In genomic region chrX:105483011-105483410, GRCh38 we compare ENCODE assay signal across 24 cellular contexts.
A peak's percentile ranks its signal among the peaks of the same experiment; 100 is the strongest.
DNase-seq lines count a peak whose midpoint lies in the region; ATAC-seq and TF ChIP-seq lines count a peak whose summit lies in the region.
"Had no signal": no experiment of that assay in that cellular context is flagged by ENCODE, and none has a peak within 500 bp of the region (broad histone marks: within the 10 kb centered on the region; RNA-seq: fewer than 3 reads in every experiment).

No MANE protein-coding gene starts in this region.

- H2BK5ac ChIP-seq in mesenchymal stem cell (ENCODE audit: low read depth, low read length, poor library complexity, severe bottlenecking): no peak overlapping the region

- H3K4ac ChIP-seq in mesenchymal stem cell (ENCODE audit: low read depth in 1 of 2, low read length in 2 of 2): no peak overlapping the region

- no peaks in the 10 kb centered on the region for H3K27me3 Mint-ChIP-seq in activated T-helper 1 cell treated with anti-CD3 and anti-CD28 coated beads, Interleukin-12 subunit alpha, Interleukin-12 subunit beta, Interleukin-2, Interleukin-4 antibody, amounts not matched to agents 30 ng/mL and 10 ng/mL and 1 ng/mL, durations not matched to agents 14 hours and 24 hours and 36 hours (ENCODE audit: insufficient read depth)
- H3K27me3 Mint-ChIP-seq: stimulated activated naive B cell treated with anti-CD40 and anti-IgM and Interleukin-4, amounts not matched to agents 10 μg/mL and 1 μg/mL and 100 μg/mL, for 72 hours had no signal

- H2BK15ac ChIP-seq in mesenchymal stem cell (ENCODE audit: low read depth, poor library complexity, severe bottlenecking): no peak overlapping the region

- H3K79me2 ChIP-seq in fibroblast of lung (ENCODE audit: control insufficient read depth, insufficient read depth, low read length): no peaks in the 10 kb centered on the region

- no peak for TF ChIP-seq CTCF in fibroblast of lung (conservative IDR thresholded peaks at IDR 0.05 in 1 of 2, IDR thresholded peaks at IDR 0.05 in 1 of 2; ENCODE audit: low read depth in 1 of 2, low read length in 2 of 2)

- no peak overlapping the region for H2BK12ac ChIP-seq in mesenchymal stem cell (ENCODE audit: low read length in 2 of 2)

- no peaks in the 10 kb centered on the region for H3K4me1 ChIP-seq in adipocyte (ENCODE audit: control insufficient read depth, insufficient read depth, low read length)
- no peaks in the 10 kb centered on the region for H3K4me1 ChIP-seq in fibroblast of lung (ENCODE audit: control insufficient read depth, extremely low read depth, insufficient read depth, low read length)
- H3K4me1 ChIP-seq in mesenchymal stem cell (ENCODE audit: control insufficient read depth, insufficient read depth, low read depth, low read length): no peaks in the 10 kb centered on the region
- H3K4me1 ChIP-seq: left ventricle myocardium inferior, testis had no signal

- H3K4me1 Mint-ChIP-seq in activated T-helper 1 cell treated with anti-CD3 and anti-CD28 coated beads, Interleukin-12 subunit alpha, Interleukin-12 subunit beta, Interleukin-2, Interleukin-4 antibody, amounts not matched to agents 30 ng/mL and 10 ng/mL and 1 ng/mL, durations not matched to agents 14 hours and 24 hours and 36 hours (ENCODE audit: low read depth): no peaks in the 10 kb centered on the region
- H3K4me1 Mint-ChIP-seq: stimulated activated naive B cell treated with anti-CD40 and anti-IgM and Interleukin-4, amounts not matched to agents 10 μg/mL and 1 μg/mL and 100 μg/mL, for 72 hours had no signal

- H4K20me1 ChIP-seq in fibroblast of lung (ENCODE audit: control insufficient read depth, extremely low read depth, insufficient read depth, low read length): no peaks in the 10 kb centered on the region

- H3K4me2 ChIP-seq in fibroblast of lung (ENCODE audit: extremely low read depth, insufficient read depth, low read length): no peak overlapping the region
- H3K4me2 ChIP-seq in mesenchymal stem cell (ENCODE audit: low read length, poor library complexity, severe bottlenecking): no peak overlapping the region
- H3K4me2 ChIP-seq: smooth muscle cell had no signal

- in situ Hi-C loops in G401 (cut with HindIII; ENCODE audit: low sequenced_read_pairs): no loop called here

- ATAC-seq in HG03342 (IDR thresholded peaks at IDR 0.05; ENCODE audit: unreplicated experiment): no peak
- ATAC-seq: esophagus mucosa; K562; mucosa of descending colon; stimulated activated naive B cell treated with anti-CD40 and anti-IgM and Interleukin-4, amounts not matched to agents 10 μg/mL and 1 μg/mL and 100 μg/mL, for 72 hours had no signal

- peak; percentile 79 for DNase-seq in HCEC 1CT
- DNase-seq in adipocyte (ENCODE audit: low read depth): peak; percentile 64
- DNase-seq in fibroblast of lung (ENCODE audit: low read depth in 2 of 2): peak; percentile 47 to 60
- peak; percentile 41 for DNase-seq in mesenchymal stem cell
- no peak for DNase-seq in NAMALWA (ENCODE audit: low spot score)
- no peak for DNase-seq in G401 (ENCODE audit: low spot score)
- no peak for DNase-seq in activated T-helper 1 cell treated with anti-CD3 and anti-CD28 coated beads, Interleukin-12 subunit alpha, Interleukin-12 subunit beta, Interleukin-2, Interleukin-4 antibody, amounts not matched to agents 30 ng/mL and 10 ng/mL and 1 ng/mL, durations not matched to agents 14 hours and 24 hours and 36 hours (ENCODE audit: low spot score)
- DNase-seq: activated CD4-positive, alpha-beta T cell treated with anti-CD3 and anti-CD28 coated beads for 1 hour; activated CD8-positive, alpha-beta memory T cell treated with anti-CD3 and anti-CD28 coated beads for 24 hours; activated naive CD4-positive, alpha-beta T cell; activated T-cell treated with anti-CD3 and anti-CD28 coated beads, Interleukin-2, amount 50 U/mL, for 24 hours; amygdala; cerebellar nuclear complex; effector CD4-positive, alpha-beta T cell; left ventricle myocardium inferior; mucosa of descending colon; stimulated activated naive B cell treated with anti-CD40 and anti-IgM and Interleukin-4, amounts not matched to agents 10 μg/mL and 1 μg/mL and 100 μg/mL, for 72 hours; T-helper 1 cell; testis had no signal

- peaks cover 9% of the 10 kb centered on the region for H3K9me3 Mint-ChIP-seq in activated T-helper 1 cell treated with anti-CD3 and anti-CD28 coated beads, Interleukin-12 subunit alpha, Interleukin-12 subunit beta, Interleukin-2, Interleukin-4 antibody, amounts not matched to agents 30 ng/mL and 10 ng/mL and 1 ng/mL, durations not matched to agents 14 hours and 24 hours and 36 hours
- H3K9me3 Mint-ChIP-seq: activated T-cell treated with anti-CD3 and anti-CD28 coated beads, Interleukin-2, amount 50 U/mL, for 24 hours had no signal

- intact Hi-C loops in activated T-helper 1 cell treated with anti-CD3 and anti-CD28 coated beads, Interleukin-12 subunit alpha, Interleukin-12 subunit beta, Interleukin-2, Interleukin-4 antibody, amounts not matched to agents 30 ng/mL and 10 ng/mL and 1 ng/mL, durations not matched to agents 14 hours and 24 hours and 36 hours (cut with micrococcal nuclease): no loop called here

- H4K8ac ChIP-seq in mesenchymal stem cell (ENCODE audit: low read length): no peak overlapping the region

- no peak overlapping the region for H3K27ac ChIP-seq in fibroblast of lung (ENCODE audit: insufficient read depth, low read length)
- H3K27ac ChIP-seq in mesenchymal stem cell (ENCODE audit: low read length, poor library complexity, severe bottlenecking): no peak overlapping the region
- H3K27ac ChIP-seq: C4-2B, left ventricle myocardium inferior, testis had no signal

- H3K4me3 ChIP-seq in adipocyte (ENCODE audit: low read length) (no peak overlapping the region), fibroblast of lung (replicated peaks in 1 of 4; ENCODE audit: control extremely low read depth in 1 of 4, insufficient read depth in 1 of 4, low read depth in 3 of 4, low read length in 4 of 4) (no peak overlapping the region), mesenchymal stem cell (ENCODE audit: insufficient read depth in 1 of 2, low read depth in 1 of 2, low read length in 2 of 2) (no peak overlapping the region)
- H3K4me3 ChIP-seq: K562, left ventricle myocardium inferior, mucosa of descending colon, smooth muscle cell, testis had no signal

- no peak overlapping the region for H2BK120ac ChIP-seq in mesenchymal stem cell (ENCODE audit: low read depth, low read length)

- H3K9me3 ChIP-seq in adipocyte (ENCODE audit: control insufficient read depth, low read length) (peaks cover 4% of the 10 kb centered on the region), fibroblast of lung (ENCODE audit: control insufficient read depth, insufficient read depth, low read depth, low read length) (no peaks in the 10 kb centered on the region), mesenchymal stem cell (ENCODE audit: control insufficient read depth, low read length) (no peaks in the 10 kb centered on the region)
- H3K9me3 ChIP-seq: mucosa of descending colon, testis had no signal

- no peak overlapping the region for H4K91ac ChIP-seq in mesenchymal stem cell (ENCODE audit: low read length)

- H3K36me3 Mint-ChIP-seq in activated T-helper 1 cell treated with anti-CD3 and anti-CD28 coated beads, Interleukin-12 subunit alpha, Interleukin-12 subunit beta, Interleukin-2, Interleukin-4 antibody, amounts not matched to agents 30 ng/mL and 10 ng/mL and 1 ng/mL, durations not matched to agents 14 hours and 24 hours and 36 hours (ENCODE audit: low read depth): no peaks in the 10 kb centered on the region
- H3K36me3 Mint-ChIP-seq: stimulated activated naive B cell treated with anti-CD40 and anti-IgM and Interleukin-4, amounts not matched to agents 10 μg/mL and 1 μg/mL and 100 μg/mL, for 72 hours had no signal

- H2AFZ ChIP-seq in fibroblast of lung (ENCODE audit: low read length): no peak overlapping the region
- no peak overlapping the region for H2AFZ ChIP-seq in mesenchymal stem cell (ENCODE audit: low read depth, low read length)

- no peaks in the 10 kb centered on the region for H3K79me1 ChIP-seq in mesenchymal stem cell (replicated peaks; ENCODE audit: low read length, poor library complexity, severe bottlenecking)

- H3K27ac Mint-ChIP-seq in activated T-helper 1 cell treated with anti-CD3 and anti-CD28 coated beads, Interleukin-12 subunit alpha, Interleukin-12 subunit beta, Interleukin-2, Interleukin-4 antibody, amounts not matched to agents 30 ng/mL and 10 ng/mL and 1 ng/mL, durations not matched to agents 14 hours and 24 hours and 36 hours: no peak overlapping the region
- H3K27ac Mint-ChIP-seq: activated T-cell treated with anti-CD3 and anti-CD28 coated beads, Interleukin-2, amount 50 U/mL, for 24 hours; stimulated activated naive B cell treated with anti-CD40 and anti-IgM and Interleukin-4, amounts not matched to agents 10 μg/mL and 1 μg/mL and 100 μg/mL, for 72 hours had no signal

- H3K27me3 ChIP-seq in adipocyte (replicated peaks; ENCODE audit: control insufficient read depth, insufficient read depth, low read length) (no peaks in the 10 kb centered on the region), fibroblast of lung (ENCODE audit: control insufficient read depth, insufficient read depth, low read length) (no peaks in the 10 kb centered on the region), mesenchymal stem cell (ENCODE audit: control insufficient read depth in 1 of 2, insufficient read depth in 1 of 2, low read length in 2 of 2) (no peaks in the 10 kb centered on the region)
- H3K27me3 ChIP-seq: testis had no signal

- no peak overlapping the region for H2AK5ac ChIP-seq in mesenchymal stem cell (ENCODE audit: low read length, severe bottlenecking)

- H3K9ac ChIP-seq in adipocyte (ENCODE audit: low read length) (peak overlapping the region; percentile 52), fibroblast of lung (ENCODE audit: insufficient read depth, low read length) (no peak overlapping the region), mesenchymal stem cell (ENCODE audit: low read length) (no peak overlapping the region)

- H3K23ac ChIP-seq in mesenchymal stem cell (ENCODE audit: low read length in 2 of 2): no peak overlapping the region

- no peak overlapping the region for H3K18ac ChIP-seq in mesenchymal stem cell (ENCODE audit: low read depth in 1 of 2, low read length in 2 of 2)

- H3K14ac ChIP-seq in mesenchymal stem cell (ENCODE audit: low read length in 2 of 2): no peak overlapping the region

- H3K36me3 ChIP-seq in adipocyte (ENCODE audit: control insufficient read depth, insufficient read depth, low read length, severe bottlenecking) (no peaks in the 10 kb centered on the region), fibroblast of lung (ENCODE audit: control insufficient read depth, insufficient read depth, low read length) (no peaks in the 10 kb centered on the region), mesenchymal stem cell (ENCODE audit: control insufficient read depth in 1 of 2, insufficient read depth in 2 of 2, low read depth in 1 of 2, low read length in 2 of 2) (no peaks in the 10 kb centered on the region)
- H3K36me3 ChIP-seq: left ventricle myocardium inferior had no signal

- no peak overlapping the region for H3K4me3 Mint-ChIP-seq in activated T-helper 1 cell treated with anti-CD3 and anti-CD28 coated beads, Interleukin-12 subunit alpha, Interleukin-12 subunit beta, Interleukin-2, Interleukin-4 antibody, amounts not matched to agents 30 ng/mL and 10 ng/mL and 1 ng/mL, durations not matched to agents 14 hours and 24 hours and 36 hours
- H3K4me3 Mint-ChIP-seq: activated T-cell treated with anti-CD3 and anti-CD28 coated beads, Interleukin-2, amount 50 U/mL, for 24 hours; stimulated activated naive B cell treated with anti-CD40 and anti-IgM and Interleukin-4, amounts not matched to agents 10 μg/mL and 1 μg/mL and 100 μg/mL, for 72 hours had no signal

Comparison
In these comparisons a context has a peak if more than half of its experiments do, and no peak if none do; other contexts are left out.
1. DNase-seq: peak in HCEC 1CT (single experiment), adipocyte (single experiment), fibroblast of lung (2 of 2) and mesenchymal stem cell (single experiment); none in NAMALWA (single experiment), G401 (single experiment) and activated T-helper 1 cell treated with anti-CD3 and anti-CD28 coated beads, Interleukin-12 subunit alpha, Interleukin-12 subunit beta, Interleukin-2, Interleukin-4 antibody, amounts not matched to agents 30 ng/mL and 10 ng/mL and 1 ng/mL, durations not matched to agents 14 hours and 24 hours and 36 hours (single experiment).